ENCODE assay signal across 22 cellular contexts in the genomic region with DNA sequence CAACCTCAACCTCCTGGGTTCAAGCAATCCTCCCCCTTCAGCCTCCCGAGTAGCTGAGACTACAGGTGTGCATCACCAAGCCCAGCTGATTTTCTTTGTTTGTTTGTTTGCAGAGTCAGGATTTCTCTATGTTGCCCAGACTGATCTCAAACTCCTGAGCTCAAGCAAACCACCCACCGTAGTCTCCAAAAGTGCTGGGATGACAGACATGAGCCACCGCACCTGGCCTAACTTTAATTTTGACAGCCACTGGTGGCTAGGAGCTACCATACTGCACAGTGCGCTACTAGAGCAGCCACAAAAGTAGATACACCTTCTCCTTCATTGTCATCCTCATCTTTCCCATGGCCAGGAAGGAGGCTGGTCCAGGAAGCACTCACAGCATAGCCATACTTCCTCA. TPM values are rescaled to one million over a fixed set of nuclear protein-coding genes. Genes with fewer than 3 reads are reported as not detected.
DNase-seq lines count a peak whose midpoint lies in the region; TF ChIP-seq lines count a peak whose summit lies in the region.
"Had no signal": no experiment of that assay in that cellular context is flagged by ENCODE, and none has a peak within 500 bp of the region (broad histone marks: within the 10 kb centered on the region; RNA-seq: fewer than 3 reads in every experiment).

No MANE protein-coding gene starts in this region.

- intact Hi-C loops in esophagus muscularis mucosa (cut with DNase I): no loop called here

- H3K79me1 ChIP-seq in neuronal stem cell (ENCODE audit: low read depth, low read length): no peaks in the 10 kb centered on the region

- no peak overlapping the region for H3K23ac ChIP-seq in neuronal stem cell (ENCODE audit: low read depth, low read length, poor library complexity)

- H3K27ac ChIP-seq in coronary artery: no peak overlapping the region
- H3K27ac ChIP-seq in esophagus muscularis mucosa (replicated peaks in 1 of 4): no peak overlapping the region
- no peak overlapping the region for H3K27ac ChIP-seq in neuronal stem cell (replicated peaks; ENCODE audit: low read length)
- no peak overlapping the region for H3K27ac ChIP-seq in Karpas-422 (ENCODE audit: low read length)
- H3K27ac ChIP-seq: 22Rv1; A549; BLaER1 treated with 17β-estradiol and CSF1 and Interleukin-3, amounts not matched to agents 10 nM and 100 nM had no signal

- H2BK15ac ChIP-seq in neuronal stem cell (ENCODE audit: low read length): no peak overlapping the region

- peak overlapping the region; percentile 85 for H3K14ac ChIP-seq in neuronal stem cell (ENCODE audit: low read length)

- TF ChIP-seq POLR2A in esophagus muscularis mucosa (IDR thresholded peaks at IDR 0.05; ENCODE audit: low read depth): no peak

- no peak overlapping the region for H3K4ac ChIP-seq in neuronal stem cell (ENCODE audit: low read length)

- H3K9me2 ChIP-seq in Karpas-422 (replicated peaks; ENCODE audit: insufficient read depth, low read length): no peaks in the 10 kb centered on the region

- H3K79me2 ChIP-seq in Karpas-422 (ENCODE audit: low read length): no peaks in the 10 kb centered on the region

- no peak overlapping the region for H3K4me2 ChIP-seq in neuronal stem cell (ENCODE audit: insufficient read depth, low read length, poor library complexity, severe bottlenecking)
- H3K4me2 ChIP-seq in Karpas-422 (ENCODE audit: low read depth, low read length, poor library complexity, severe bottlenecking): no peak overlapping the region
- H3K4me2 ChIP-seq: A549; BLaER1 treated with 17β-estradiol and CSF1 and Interleukin-3, amounts not matched to agents 10 nM and 100 nM had no signal

- no peaks in the 10 kb centered on the region for H4K20me1 ChIP-seq in Karpas-422 (ENCODE audit: insufficient read depth, low read depth, low read length)
- H4K20me1 ChIP-seq: BLaER1 treated with 17β-estradiol and CSF1 and Interleukin-3, amounts not matched to agents 10 nM and 100 nM had no signal

- TF ChIP-seq CTCF in coronary artery (IDR thresholded peaks at IDR 0.05) (no peak), esophagus muscularis mucosa (IDR thresholded peaks at IDR 0.05) (no peak)

- H3K18ac ChIP-seq in neuronal stem cell (ENCODE audit: low read length): no peak overlapping the region

- H3K36me3 ChIP-seq in esophagus muscularis mucosa (no peaks in the 10 kb centered on the region), neuronal stem cell (replicated peaks in 1 of 2; ENCODE audit: control insufficient read depth in 2 of 2, insufficient read depth in 2 of 2, low read length in 2 of 2) (no peaks in the 10 kb centered on the region), Karpas-422 (ENCODE audit: insufficient read depth, low read length) (no peaks in the 10 kb centered on the region)
- H3K36me3 ChIP-seq: BLaER1 treated with 17β-estradiol and CSF1 and Interleukin-3, amounts not matched to agents 10 nM and 100 nM had no signal

- H3K9ac ChIP-seq in neuronal stem cell (ENCODE audit: low read depth, low read length, poor library complexity): no peak overlapping the region
- no peak overlapping the region for H3K9ac ChIP-seq in Karpas-422 (ENCODE audit: low read length)
- H3K9ac ChIP-seq: BLaER1 treated with 17β-estradiol and CSF1 and Interleukin-3, amounts not matched to agents 10 nM and 100 nM had no signal

- no peak overlapping the region for H2AFZ ChIP-seq in neuronal stem cell (ENCODE audit: low read length)
- no peak overlapping the region for H2AFZ ChIP-seq in Karpas-422 (ENCODE audit: low read length)

- H2BK5ac ChIP-seq in neuronal stem cell (ENCODE audit: low read length): no peak overlapping the region

- H2AK5ac ChIP-seq in neuronal stem cell (ENCODE audit: low read depth, low read length): no peak overlapping the region

- WGBS in esophagus muscularis mucosa: 92% methylated on average over 4 of the region's 4 CpGs
- WGBS in neuronal stem cell (ENCODE audit: extremely low coverage in 2 of 2, insufficient read length in 2 of 2, insufficient replicate concordance in 1 of 2), 2 donors: no CpG with 5 or more reads among the region's 4 CpGs

- H3K27me3 ChIP-seq in esophagus muscularis mucosa: peaks cover 0 to 36% (median 6%) of the 10 kb centered on the region in 4 donors
- H3K27me3 ChIP-seq in neuronal stem cell (ENCODE audit: control insufficient read depth in 3 of 3, insufficient read depth in 3 of 3, low read depth in 1 of 3, low read length in 3 of 3): peaks cover 0 to 13% (median 0%) of the 10 kb centered on the region in 3 experiments
- no peaks in the 10 kb centered on the region for H3K27me3 ChIP-seq in Karpas-422 (ENCODE audit: low read length)
- H3K27me3 ChIP-seq: BLaER1 treated with 17β-estradiol and CSF1 and Interleukin-3, amounts not matched to agents 10 nM and 100 nM had no signal

- DNase-seq in coronary artery (ENCODE audit: low spot score) (peak; percentile 28), esophagus muscularis mucosa (ENCODE audit: extremely low spot score) (peak; percentile 77), neuronal stem cell (ENCODE audit: low spot score) (no peak), Karpas-422 (no peak), C1 segment of cervical spinal cord (lab: John Stamatoyannopoulos, UW) (no peak)
- DNase-seq: AML-193; CD4-positive, alpha-beta memory T cell; CD4-positive, CD25-positive, alpha-beta regulatory T cell; CD8-positive, alpha-beta memory T cell; COR-L47; DMS 273 treated with DMSO at 0.1 percent for 48 hours; DMS153; DMS53; DMS79; DND-41; EL; GDM1 had no signal

- H3K4me1 ChIP-seq in esophagus muscularis mucosa (no peaks in the 10 kb centered on the region), neuronal stem cell (ENCODE audit: control insufficient read depth in 2 of 2, insufficient read depth in 1 of 2, low read depth in 1 of 2, low read length in 2 of 2) (no peaks in the 10 kb centered on the region), Karpas-422 (ENCODE audit: low read length) (no peaks in the 10 kb centered on the region)
- H3K4me1 ChIP-seq: A549; BLaER1 treated with 17β-estradiol and CSF1 and Interleukin-3, amounts not matched to agents 10 nM and 100 nM had no signal

- no peak overlapping the region for H2BK120ac ChIP-seq in neuronal stem cell (ENCODE audit: low read depth, low read length)

- H4K91ac ChIP-seq in neuronal stem cell (ENCODE audit: low read depth, low read length, poor library complexity): no peak overlapping the region

- H3K9me3 ChIP-seq in esophagus muscularis mucosa (no peaks in the 10 kb centered on the region), neuronal stem cell (replicated peaks in 1 of 2; ENCODE audit: control insufficient read depth in 2 of 2, insufficient read depth in 1 of 2, low read depth in 1 of 2, low read length in 2 of 2) (no peaks in the 10 kb centered on the region), Karpas-422 (ENCODE audit: low read length) (no peaks in the 10 kb centered on the region)
- H3K9me3 ChIP-seq: A549; BLaER1 treated with 17β-estradiol and CSF1 and Interleukin-3, amounts not matched to agents 10 nM and 100 nM had no signal

- H4K8ac ChIP-seq in neuronal stem cell (ENCODE audit: low read depth, low read length): no peak overlapping the region

- no peak for TF ChIP-seq EP300 in esophagus muscularis mucosa (IDR thresholded peaks at IDR 0.05)

- H2BK12ac ChIP-seq in neuronal stem cell (ENCODE audit: low read length): no peak overlapping the region

- H3K4me3 ChIP-seq in coronary artery: no peak overlapping the region
- H3K4me3 ChIP-seq in esophagus muscularis mucosa: no peak overlapping the region
- no peak overlapping the region for H3K4me3 ChIP-seq in neuronal stem cell (ENCODE audit: low read length in 2 of 2)
- no peak overlapping the region for H3K4me3 ChIP-seq in Karpas-422 (ENCODE audit: low read length)
- H3K4me3 ChIP-seq: A549; BLaER1 treated with 17β-estradiol and CSF1 and Interleukin-3, amounts not matched to agents 10 nM and 100 nM; GM12878 had no signal

RNA-seq across cellular contexts. Expression of a gene that starts 31.2 kb away (rescaled TPM):
- under 1 TPM in 3 of 4 donors, not detected in 1; 0.19 to 0.46 (median 0.33) TPM for total RNA-seq in esophagus muscularis mucosa
- 0.33 TPM for polyA plus RNA-seq in neuronal stem cell (2013, experiment 1 of 2)
- polyA plus RNA-seq in neuronal stem cell (2013, experiment 2 of 2): 0.40 TPM
- not detected in 2 replicates for total RNA-seq in Karpas-422 (2014; rRNA removed; shearing (Covaris generic); ENCODE audit: low replicate concordance)
- total RNA-seq: G401 had no signal

Comparison
In these comparisons a context has a peak if more than half of its experiments do, and no peak if none do; other contexts are left out.
1. DNase-seq: peak in coronary artery (single experiment) and esophagus muscularis mucosa (single experiment); none in neuronal stem cell (single experiment), Karpas-422 (single experiment) and C1 segment of cervical spinal cord (0 of 14).